In the genomic region with DNA sequence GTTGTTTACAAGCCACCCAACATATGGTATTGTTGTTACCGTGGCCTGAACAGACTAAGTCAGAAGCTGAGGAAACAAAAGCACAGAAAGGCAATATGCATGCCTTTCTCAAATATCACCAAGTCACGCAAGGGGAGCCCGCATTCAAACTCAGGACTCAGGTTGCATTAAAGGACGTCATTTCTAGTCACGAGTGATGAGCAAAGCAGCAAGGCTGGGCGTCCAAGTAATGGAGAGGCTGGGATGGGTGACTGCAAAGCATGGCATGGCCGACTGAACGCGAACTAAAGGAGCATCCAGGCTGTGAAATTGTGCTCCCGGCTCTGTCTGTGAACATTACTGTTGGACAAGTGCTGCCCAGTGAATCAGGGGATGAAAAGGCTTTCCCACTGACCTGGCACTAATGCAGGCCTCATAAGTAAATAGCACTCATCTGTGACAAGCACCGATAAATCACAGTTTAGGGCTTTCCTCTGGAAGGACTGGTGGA, we compare ENCODE assay signal across 14 cellular contexts.
DNase-seq lines count a peak whose midpoint lies in the region; ATAC-seq and TF ChIP-seq lines count a peak whose summit lies in the region.
"Had no signal": no experiment of that assay in that cellular context is flagged by ENCODE, and none has a peak within 500 bp of the region (broad histone marks: within the 10 kb centered on the region; RNA-seq: fewer than 3 reads in every experiment).

No MANE protein-coding gene starts in this region.

- DNase-seq in HEK293T (ENCODE audit: extremely low spot score) (no peak), NCI-H2196 treated with DMSO at 0.1 percent for 48 hours (lab: John Stamatoyannopoulos, UW; ENCODE audit: unreplicated experiment) (peak; percentile 34), astrocyte of the spinal cord (ENCODE audit: low read depth, low spot score) (peak; percentile 66), pons (ENCODE audit: low spot score) (peak; percentile 28), GM10266 (ENCODE audit: extremely low spot score) (no peak)
- DNase-seq: activated CD8-positive, alpha-beta T cell treated with anti-CD3 and anti-CD28 coated beads, Interleukin-2, amount 10 ng/mL, durations not matched to agents 7 days and 5 days; MM.1S; NCI-H526; Right ventricle myocardium superior; T1000 had no signal

- H3K4me3 ChIP-seq in astrocyte of the spinal cord (ENCODE audit: low read depth, low read length) = no peak overlapping the region
- H3K4me3 ChIP-seq: ascending aorta had no signal

- POLR2A ChIA-PET in HEK293T (lab: Yijun Ruan, JAX) = no interaction called here

- ATAC-seq in GM21786 (IDR thresholded peaks at IDR 0.05; ENCODE audit: unreplicated experiment) (no peak), HG02885 (IDR thresholded peaks at IDR 0.05; ENCODE audit: poor library complexity, unreplicated experiment) (no peak), SK-N-SH treated with all-trans-retinoic acid at 6 μM for 48 hours (no peak)
- ATAC-seq: activated CD8-positive, alpha-beta T cell treated with anti-CD3 and anti-CD28 coated beads, Interleukin-2, amount 10 ng/mL, durations not matched to agents 7 days and 5 days had no signal

- no peak for TF ChIP-seq CTCF in astrocyte of the spinal cord (IDR thresholded peaks at IDR 0.05; ENCODE audit: low read depth, low read length)
- TF ChIP-seq CTCF in GM10266 (IDR thresholded peaks at IDR 0.05; ENCODE audit: control insufficient read depth, insufficient read depth, low read depth, missing control alignments) = no peak

- CTCF ChIA-PET in HEK293T (lab: Yijun Ruan, JAX) = interaction anchor here (0.9 to 2.2 kb wide), 3 partner anchors 24 to 49 kb away, joined by 3 to 6 read pairs (median 4); no protein-coding TSS in a partner anchor

- in situ Hi-C loops in astrocyte of the spinal cord (cut with HindIII; ENCODE audit: low sequenced_read_pairs) = no loop called here

TF ChIP-seq in HEK293T, 16 proteins besides CTCF, POLR2A, EP300 and RAD21:
- no peak for TF ChIP-seq SUZ12 (IDR thresholded peaks at IDR 0.05)
- TF ChIP-seq, protein P1, sequence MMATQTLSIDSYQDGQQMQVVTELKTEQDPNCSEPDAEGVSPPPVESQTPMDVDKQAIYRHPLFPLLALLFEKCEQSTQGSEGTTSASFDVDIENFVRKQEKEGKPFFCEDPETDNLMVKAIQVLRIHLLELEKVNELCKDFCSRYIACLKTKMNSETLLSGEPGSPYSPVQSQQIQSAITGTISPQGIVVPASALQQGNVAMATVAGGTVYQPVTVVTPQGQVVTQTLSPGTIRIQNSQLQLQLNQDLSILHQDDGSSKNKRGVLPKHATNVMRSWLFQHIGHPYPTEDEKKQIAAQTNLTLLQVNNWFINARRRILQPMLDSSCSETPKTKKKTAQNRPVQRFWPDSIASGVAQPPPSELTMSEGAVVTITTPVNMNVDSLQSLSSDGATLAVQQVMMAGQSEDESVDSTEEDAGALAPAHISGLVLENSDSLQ (IDR thresholded peaks at IDR 0.05) = peak; percentile 17; the same call in 1 of the 2 replicates
TF ChIP-seq in HEK293T: peak in this region for 1.

TF ChIP-seq in SK-N-SH treated with all-trans-retinoic acid at 6 μM for 48 hours, 23 proteins besides CTCF, POLR2A, EP300 and RAD21:
- TF ChIP-seq, protein P2, sequence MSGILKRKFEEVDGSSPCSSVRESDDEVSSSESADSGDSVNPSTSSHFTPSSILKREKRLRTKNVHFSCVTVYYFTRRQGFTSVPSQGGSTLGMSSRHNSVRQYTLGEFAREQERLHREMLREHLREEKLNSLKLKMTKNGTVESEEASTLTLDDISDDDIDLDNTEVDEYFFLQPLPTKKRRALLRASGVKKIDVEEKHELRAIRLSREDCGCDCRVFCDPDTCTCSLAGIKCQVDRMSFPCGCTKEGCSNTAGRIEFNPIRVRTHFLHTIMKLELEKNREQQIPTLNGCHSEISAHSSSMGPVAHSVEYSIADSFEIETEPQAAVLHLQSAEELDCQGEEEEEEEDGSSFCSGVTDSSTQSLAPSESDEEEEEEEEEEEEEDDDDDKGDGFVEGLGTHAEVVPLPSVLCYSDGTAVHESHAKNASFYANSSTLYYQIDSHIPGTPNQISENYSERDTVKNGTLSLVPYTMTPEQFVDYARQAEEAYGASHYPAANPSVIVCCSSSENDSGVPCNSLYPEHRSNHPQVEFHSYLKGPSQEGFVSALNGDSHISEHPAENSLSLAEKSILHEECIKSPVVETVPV (CRISPR knock-in tag; IDR thresholded peaks at IDR 0.05) = no peak
- no peak for TF ChIP-seq PPARA (CRISPR knock-in tag; IDR thresholded peaks at IDR 0.05; ENCODE audit: borderline replicate concordance)
- TF ChIP-seq, protein P3, sequence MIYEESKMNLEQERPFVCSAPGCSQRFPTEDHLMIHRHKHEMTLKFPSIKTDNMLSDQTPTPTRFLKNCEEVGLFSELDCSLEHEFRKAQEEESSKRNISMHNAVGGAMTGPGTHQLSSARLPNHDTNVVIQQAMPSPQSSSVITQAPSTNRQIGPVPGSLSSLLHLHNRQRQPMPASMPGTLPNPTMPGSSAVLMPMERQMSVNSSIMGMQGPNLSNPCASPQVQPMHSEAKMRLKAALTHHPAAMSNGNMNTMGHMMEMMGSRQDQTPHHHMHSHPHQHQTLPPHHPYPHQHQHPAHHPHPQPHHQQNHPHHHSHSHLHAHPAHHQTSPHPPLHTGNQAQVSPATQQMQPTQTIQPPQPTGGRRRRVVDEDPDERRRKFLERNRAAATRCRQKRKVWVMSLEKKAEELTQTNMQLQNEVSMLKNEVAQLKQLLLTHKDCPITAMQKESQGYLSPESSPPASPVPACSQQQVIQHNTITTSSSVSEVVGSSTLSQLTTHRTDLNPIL (CRISPR knock-in tag; IDR thresholded peaks at IDR 0.05; ENCODE audit: low read depth) = no peak
- no peak for TF ChIP-seq ZNF70 (CRISPR knock-in tag; IDR thresholded peaks at IDR 0.05)
- no peak for TF ChIP-seq ISL1 (CRISPR knock-in tag; IDR thresholded peaks at IDR 0.05)
- TF ChIP-seq ZFP30 (CRISPR knock-in tag; IDR thresholded peaks at IDR 0.05) = no peak
TF ChIP-seq in SK-N-SH treated with all-trans-retinoic acid at 6 μM for 48 hours: peak in this region for 0.

Comparison
In these comparisons a context has a peak if more than half of its experiments do, and no peak if none do; other contexts are left out.
1. DNase-seq: peak in NCI-H2196 treated with DMSO at 0.1 percent for 48 hours (single experiment), astrocyte of the spinal cord (single experiment) and pons (single experiment); none in HEK293T (single experiment) and GM10266 (single experiment).